In the genomic region with DNA sequence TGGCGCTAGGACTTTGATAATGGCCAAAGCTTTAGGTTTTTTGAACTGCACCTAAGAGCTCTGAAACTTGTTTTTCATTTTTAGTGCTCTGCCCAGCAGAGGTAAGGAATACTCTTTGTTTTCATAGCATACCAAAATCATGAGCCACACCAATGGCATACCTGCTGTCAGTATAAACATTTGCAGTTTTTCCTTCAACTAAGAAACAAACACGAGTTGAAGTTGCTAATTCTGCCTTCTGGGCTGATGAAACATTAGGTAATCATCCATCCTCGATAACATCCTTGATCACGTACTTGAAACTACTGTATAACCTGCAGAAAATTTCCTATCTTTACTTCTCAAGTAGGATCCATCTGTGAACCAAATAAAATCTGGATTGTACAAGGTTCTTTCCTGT, we compare ENCODE assay signal across 35 cellular contexts. TPM values are rescaled to one million over a fixed set of nuclear protein-coding genes. Genes with fewer than 3 reads are reported as not detected.
DNase-seq lines count a peak whose midpoint lies in the region; ATAC-seq, FAIRE-seq and TF ChIP-seq lines count a peak whose summit lies in the region.
"Had no signal": no experiment of that assay in that cellular context is flagged by ENCODE, and none has a peak within 500 bp of the region (broad histone marks: within the 10 kb centered on the region; RNA-seq: fewer than 3 reads in every experiment).

No MANE protein-coding gene starts in this region.

- peak; percentile 86 for FAIRE-seq in keratinocyte (lab: Jason Lieb, UNC)
- FAIRE-seq: A204.1, GM18507 had no signal

- H3K9me1 ChIP-seq in keratinocyte (ENCODE audit: control insufficient read depth, extremely low read depth, insufficient read depth, low read length): no peaks in the 10 kb centered on the region

- WGBS in mammary epithelial cell (ENCODE audit: low coverage, missing lambda C conversion rate): 43% methylated on average over 4 of the region's 4 CpGs

- CTCF ChIA-PET in Calu3 (lab: Charles Lee) (no interaction called here), mammary epithelial cell (lab: Charles Lee; ENCODE audit: low non-redundant PET) (interaction anchor here (0.6 kb wide), 1 partner anchor 80 kb away, joined by 3 read pairs; no protein-coding TSS in a partner anchor)

- H4K20me1 ChIP-seq in mammary epithelial cell (ENCODE audit: insufficient read depth, low read length) (no peaks in the 10 kb centered on the region), keratinocyte (ENCODE audit: control insufficient read depth, extremely low read depth, insufficient read depth, low read length) (no peaks in the 10 kb centered on the region)
- H4K20me1 ChIP-seq: BLaER1 treated with 17β-estradiol and CSF1 and Interleukin-3, amounts not matched to agents 10 nM and 100 nM had no signal

- no peak for TF ChIP-seq CTCF in Calu3 (IDR thresholded peaks at IDR 0.05; ENCODE audit: unreplicated experiment)
- TF ChIP-seq CTCF in mammary epithelial cell (conservative IDR thresholded peaks at IDR 0.05 in 1 of 2, IDR thresholded peaks at IDR 0.05 in 1 of 2; ENCODE audit: extremely low read depth in 1 of 2, insufficient read depth in 1 of 2, low read depth in 1 of 2, low read length in 2 of 2): no peak
- TF ChIP-seq CTCF in keratinocyte (optimal IDR thresholded peaks at IDR 0.05 in 1 of 3, IDR thresholded peaks at IDR 0.05 in 1 of 3, conservative IDR thresholded peaks at IDR 0.05 in 1 of 3; ENCODE audit: extremely low read depth in 1 of 3, insufficient read depth in 2 of 3, low read length in 3 of 3): no peak

- no peaks in the 10 kb centered on the region for H3K27me3 Mint-ChIP-seq in Calu3 (ENCODE audit: unreplicated experiment)

- H3K9ac ChIP-seq in mammary epithelial cell (ENCODE audit: insufficient read depth, low read length): no peak overlapping the region
- H3K9ac ChIP-seq in keratinocyte (ENCODE audit: control insufficient read depth, extremely low read depth, insufficient read depth, low read length): peak overlapping the region; percentile 55
- H3K9ac ChIP-seq: BLaER1 treated with 17β-estradiol and CSF1 and Interleukin-3, amounts not matched to agents 10 nM and 100 nM had no signal

- H3K4me2 ChIP-seq in mammary epithelial cell (ENCODE audit: insufficient read depth, low read depth, low read length): no peak overlapping the region
- peak overlapping the region; percentile 63 for H3K4me2 ChIP-seq in keratinocyte (ENCODE audit: control insufficient read depth, extremely low read depth, insufficient read depth, low read depth, low read length)
- H3K4me2 ChIP-seq: BLaER1 treated with 17β-estradiol and CSF1 and Interleukin-3, amounts not matched to agents 10 nM and 100 nM; GM23338 had no signal

- H3K4me1 ChIP-seq in mammary epithelial cell (ENCODE audit: insufficient read depth, low read length) (peaks cover 45% of the 10 kb centered on the region), keratinocyte (ENCODE audit: control insufficient read depth, extremely low read depth, insufficient read depth, low read length) (peaks cover 57% of the 10 kb centered on the region)
- H3K4me1 ChIP-seq: BLaER1 treated with 17β-estradiol and CSF1 and Interleukin-3, amounts not matched to agents 10 nM and 100 nM; HAP-1 had no signal

- no peaks in the 10 kb centered on the region for H3K79me2 ChIP-seq in mammary epithelial cell (ENCODE audit: insufficient read depth, low read length)
- H3K79me2 ChIP-seq in keratinocyte (ENCODE audit: control insufficient read depth, insufficient read depth, low read length): no peaks in the 10 kb centered on the region

- H3K36me3 ChIP-seq in mammary epithelial cell (ENCODE audit: insufficient read depth, low read length): no peaks in the 10 kb centered on the region
- H3K36me3 ChIP-seq in keratinocyte (ENCODE audit: control insufficient read depth in 2 of 2, extremely low read depth in 1 of 2, insufficient read depth in 2 of 2, low read length in 2 of 2): no peaks in the 10 kb centered on the region
- H3K36me3 ChIP-seq: BLaER1 treated with 17β-estradiol and CSF1 and Interleukin-3, amounts not matched to agents 10 nM and 100 nM; HAP-1 had no signal

- peaks cover 2% of the 10 kb centered on the region for H3K9me3 ChIP-seq in mammary epithelial cell (replicated peaks; ENCODE audit: insufficient read depth, low read length)
- no peaks in the 10 kb centered on the region for H3K9me3 ChIP-seq in keratinocyte (ENCODE audit: control insufficient read depth, low read depth, low read length)
- H3K9me3 ChIP-seq: BLaER1 treated with 17β-estradiol and CSF1 and Interleukin-3, amounts not matched to agents 10 nM and 100 nM; HAP-1 had no signal

- DNase-seq in Calu3 (no peak), OCI-M1 (lab: John Stamatoyannopoulos, UW) (peak; percentile 11), mammary epithelial cell (peak; percentile 78), keratinocyte (ENCODE audit: low read depth, low spot score) (no peak), GOT3 (lab: John Stamatoyannopoulos, UW) (no peak)
- DNase-seq in activated naive CD4-positive, alpha-beta T cell (lab: John Stamatoyannopoulos, UW): no peak
- DNase-seq: AML-193; CD4-positive, alpha-beta T cell; DMS53; HFFc6; KBM-7; NCI-H1092; NCI-H1436; NCI-H187; NCI-H2081 treated with DMSO at 0.1 percent for 48 hours; NCI-H2171; NCI-H345; NCI-H510A treated with DMSO at 0.1 percent for 48 hours; NCI-H748 treated with DMSO at 0.1 percent for 48 hours; NK-92 treated with Interleukin-12 subunit alpha and Interleukin-12 subunit beta, amount 100 ng/mL, for 24 hours; SHP77 treated with DMSO at 0.1 percent for 48 hours; T-helper 1 cell had no signal

- BruUV-seq in Calu3 (replicated peaks; lab: Mats Ljungman, UMichigan) (no TSS peak), mammary epithelial cell (replicated peaks; lab: Mats Ljungman, UMichigan) (no TSS peak)

- H3K4me1 Mint-ChIP-seq in Calu3 (ENCODE audit: low read depth, unreplicated experiment): peaks cover 10% of the 10 kb centered on the region

- dilution Hi-C loops in mammary epithelial cell (cut with HindIII; ENCODE audit: low sequenced_read_pairs): no loop called here
- dilution Hi-C loops in keratinocyte (cut with MboI; ENCODE audit: extremely low pct_ligation_motif_present, low sequenced_read_pairs): no loop called here

- H3K27ac Mint-ChIP-seq in Calu3 (ENCODE audit: unreplicated experiment): peak overlapping the region; percentile 43
- H3K27ac Mint-ChIP-seq: CD4-positive, alpha-beta T cell; GM23338; HFFc6 had no signal

- no peak overlapping the region for H2AFZ ChIP-seq in mammary epithelial cell (ENCODE audit: low read depth, low read length)
- H2AFZ ChIP-seq in keratinocyte (ENCODE audit: control insufficient read depth, low read length): no peak overlapping the region
- H2AFZ ChIP-seq: GM23338 had no signal

- H3K27ac ChIP-seq in mammary epithelial cell (ENCODE audit: insufficient read depth, low read depth, low read length): peak overlapping the region; percentile 82
- peak overlapping the region; percentile 63 for H3K27ac ChIP-seq in keratinocyte (ENCODE audit: control insufficient read depth, insufficient read depth, low read length)
- H3K27ac ChIP-seq: BLaER1 treated with 17β-estradiol and CSF1 and Interleukin-3, amounts not matched to agents 10 nM and 100 nM; HL-60; RWPE1 had no signal

- no peaks in the 10 kb centered on the region for H3K36me3 Mint-ChIP-seq in Calu3 (ENCODE audit: insufficient read depth, unreplicated experiment)

- no peak overlapping the region for H3K4me3 ChIP-seq in mammary epithelial cell (replicated peaks in 1 of 3; ENCODE audit: insufficient read depth in 1 of 3, low read depth in 2 of 3, low read length in 3 of 3)
- H3K4me3 ChIP-seq in keratinocyte (ENCODE audit: control insufficient read depth in 2 of 3, extremely low read depth in 1 of 3, insufficient read depth in 2 of 3, low read depth in 1 of 3, low read length in 3 of 3): no peak overlapping the region
- H3K4me3 ChIP-seq: BLaER1 treated with 17β-estradiol and CSF1 and Interleukin-3, amounts not matched to agents 10 nM and 100 nM; GM23338; HAP-1 had no signal

- no peaks in the 10 kb centered on the region for H3K27me3 ChIP-seq in mammary epithelial cell (ENCODE audit: insufficient read depth, low read length)
- H3K27me3 ChIP-seq in keratinocyte (ENCODE audit: control insufficient read depth, extremely low read depth, insufficient read depth, low read length): no peaks in the 10 kb centered on the region
- H3K27me3 ChIP-seq: BLaER1 treated with 17β-estradiol and CSF1 and Interleukin-3, amounts not matched to agents 10 nM and 100 nM had no signal

- in situ Hi-C loops in mammary epithelial cell (cut with MboI; ENCODE audit: low sequenced_read_pairs in 2 of 2): no loop called here

- no peak overlapping the region for H3K4me3 Mint-ChIP-seq in Calu3 (ENCODE audit: low read depth, unreplicated experiment)
- H3K4me3 Mint-ChIP-seq: CD4-positive, alpha-beta T cell; GM23338; HFFc6 had no signal

- ATAC-seq in GM21825 (IDR thresholded peaks at IDR 0.05; ENCODE audit: unreplicated experiment) (no peak), HG02759 (IDR thresholded peaks at IDR 0.05; ENCODE audit: unreplicated experiment) (no peak)
- ATAC-seq: GM23338, Panc1 had no signal

- H3K9me3 Mint-ChIP-seq in Calu3 (ENCODE audit: low read depth, unreplicated experiment): no peaks in the 10 kb centered on the region
- H3K9me3 Mint-ChIP-seq: CD4-positive, alpha-beta T cell; HFFc6 had no signal

- intact Hi-C loops in Calu3 (cut with micrococcal nuclease; ENCODE audit: unreplicated experiment): no loop called here
- intact Hi-C loops in mammary epithelial cell (cut with micrococcal nuclease): loop anchor here (5.0 kb wide), 1 partner anchor 80 kb away; no protein-coding TSS in a partner anchor

RNA-seq across cellular contexts. Expression of a gene that starts 20.6 kb away (rescaled TPM):
- 0.20 and 1.3 TPM in 2 replicates for total RNA-seq in Calu3 (2022)
- total RNA-seq in mammary epithelial cell: under 1 TPM; 0.14 to 0.17 TPM
- 0.05 TPM for polyA plus RNA-seq in mammary epithelial cell
- polyA minus RNA-seq in mammary epithelial cell: not detected
- polyA plus RNA-seq in keratinocyte: 0.01 to 0.32 TPM (median 0.08 TPM) in 3 replicates
- 0.34 TPM for polyA plus RNA-seq in keratinocyte (2011; ENCODE audit: low read depth)
- polyA plus RNA-seq in keratinocyte (2011; cell fraction: cytosol; rRNA removed): 0.10 and 0.12 TPM in 2 replicates
- 0.34 and 0.53 TPM in 2 replicates for polyA plus RNA-seq in keratinocyte (2011; cell fraction: nucleus; rRNA removed)
- 0.06 and 0.17 TPM in 2 replicates for polyA plus RNA-seq in keratinocyte (2012; ENCODE audit: low replicate concordance)
- 0.06 to 0.52 TPM (median 0.26 TPM) in 3 replicates for polyA minus RNA-seq in keratinocyte
- polyA minus RNA-seq in keratinocyte (2011; cell fraction: cytosol; rRNA and poly(A)+ RNA removed): not detected
- polyA minus RNA-seq in keratinocyte (2011; cell fraction: nucleus; rRNA and poly(A)+ RNA removed): 0.11 and 0.16 TPM in 2 replicates
- total RNA-seq: G401, GM23338, HFFc6, HT-29, LHCN-M2 had no signal
- polyA plus RNA-seq: GM23338 had no signal

Comparison
In these comparisons a context has a peak if more than half of its experiments do, and no peak if none do; other contexts are left out.
1. DNase-seq: peak in OCI-M1 (single experiment) and mammary epithelial cell (single experiment); none in Calu3 (single experiment), keratinocyte (single experiment), activated naive CD4-positive, alpha-beta T cell (0 of 4) and GOT3 (single experiment).